8 cellular contexts compared by ENCODE assay signal in the genomic region with DNA sequence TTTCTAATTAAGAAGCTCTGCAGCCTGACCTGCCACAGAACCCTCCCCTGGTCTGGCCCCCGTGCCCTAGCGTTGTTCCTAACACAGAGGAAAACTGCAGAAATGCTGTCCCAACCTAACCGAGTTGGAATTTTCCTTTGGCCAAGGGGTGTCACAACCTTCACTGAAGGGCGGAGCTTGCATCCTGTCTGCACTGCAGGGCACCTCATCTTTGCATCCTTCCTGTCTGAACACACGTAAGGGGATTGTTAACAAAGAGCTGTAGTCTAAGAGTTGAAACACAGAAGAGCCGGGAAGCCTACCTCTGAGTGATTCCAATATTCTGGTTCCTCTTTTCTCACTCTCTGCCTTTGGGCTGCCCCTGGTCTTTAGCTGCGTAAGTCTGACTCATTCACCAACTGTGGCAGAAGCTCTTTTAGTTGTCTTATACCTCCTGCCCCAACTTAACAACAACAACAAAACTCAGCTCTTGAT. TPM values are rescaled to one million over a fixed set of nuclear protein-coding genes. Genes with fewer than 3 reads are reported as not detected.
A peak's percentile ranks its signal among the peaks of the same experiment; 100 is the strongest.
DNase-seq lines count a peak whose midpoint lies in the region; ATAC-seq and TF ChIP-seq lines count a peak whose summit lies in the region.

No MANE protein-coding gene starts in this region.

- peak overlapping the region; percentile 84; the same call in 1 of the 2 replicates for H3K9ac ChIP-seq in iPS-20b (ENCODE audit: low read depth, low read length)

- H3K4me3 ChIP-seq in iPS-20b (ENCODE audit: low read length) (peak overlapping the region; percentile 78; the same call in 1 of the 2 replicates), testis (no peak overlapping the region)

- H3K27ac Mint-ChIP-seq in activated T-cell treated with anti-CD3 and anti-CD28 coated beads, Interleukin-2, amount 50 U/mL, for 24 hours, result peak overlapping the region; percentile 89

- H3K9me3 Mint-ChIP-seq in activated T-cell treated with anti-CD3 and anti-CD28 coated beads, Interleukin-2, amount 50 U/mL, for 24 hours, result no peaks in the 10 kb centered on the region

- peaks cover 5% of the 10 kb centered on the region for H3K36me3 Mint-ChIP-seq in activated T-cell treated with anti-CD3 and anti-CD28 coated beads, Interleukin-2, amount 50 U/mL, for 24 hours (ENCODE audit: low read depth)

- H3K27me3 ChIP-seq in iPS-20b (ENCODE audit: insufficient read depth, low read length), result no peaks in the 10 kb centered on the region
- H3K27me3 ChIP-seq in testis, result no peaks in the 10 kb centered on the region

- no peaks in the 10 kb centered on the region for H3K27me3 Mint-ChIP-seq in activated T-cell treated with anti-CD3 and anti-CD28 coated beads, Interleukin-2, amount 50 U/mL, for 24 hours

- WGBS in adipose tissue, 3 donors, result 14 to 69% (median 15%) methylated on average over 7 of the region's 7 CpGs
- 29 to 35% methylated on average over 7 of the region's 7 CpGs for WGBS in testis, 2 donors

- intact Hi-C loops in testis (cut with DNase I; ENCODE audit: low total_unique reads), result loop anchor here (5.0 kb wide), 1 partner anchor 39 kb away; no protein-coding TSS in a partner anchor

- peaks cover 23% of the 10 kb centered on the region; the same call in 1 of the 2 replicates for H3K4me1 ChIP-seq in iPS-20b (ENCODE audit: insufficient read depth, low read length)
- peaks cover 13% of the 10 kb centered on the region for H3K4me1 ChIP-seq in testis

- ATAC-seq in HG02610 (IDR thresholded peaks at IDR 0.05; ENCODE audit: unreplicated experiment), result peak; percentile 92

- TF ChIP-seq CTCF in testis (IDR thresholded peaks at IDR 0.05), result no peak

- peaks cover 75% of the 10 kb centered on the region for H3K4me1 Mint-ChIP-seq in activated T-cell treated with anti-CD3 and anti-CD28 coated beads, Interleukin-2, amount 50 U/mL, for 24 hours (ENCODE audit: low read depth)

- peak overlapping the region; percentile 44 for H3K27ac ChIP-seq in adipose tissue (ENCODE audit: low read depth, low read length)
- no peak overlapping the region for H3K27ac ChIP-seq in iPS-20b (ENCODE audit: low read length)
- H3K27ac ChIP-seq in substantia nigra (ENCODE audit: low read depth, low read length, poor library complexity, severe bottlenecking), result peak overlapping the region; percentile 93
- H3K27ac ChIP-seq in testis, result no peak overlapping the region

- DNase-seq in activated T-cell treated with anti-CD3 and anti-CD28 coated beads, Interleukin-2, amount 50 U/mL, for 24 hours, result peak; percentile 55
- DNase-seq in activated T-cell treated with anti-CD3 and anti-CD28 coated beads for 4 hours, result no peak
- DNase-seq in NCI-H69 (lab: John Stamatoyannopoulos, UW), result peak; percentile 68
- peak in 5 of 49 donors; percentile 12 to 59 (median 44) for DNase-seq in substantia nigra (lab: John Stamatoyannopoulos, UW)
- DNase-seq in testis, result no peak

- H3K36me3 ChIP-seq in iPS-20b (ENCODE audit: insufficient read depth, low read depth, low read length) (no peaks in the 10 kb centered on the region), testis (ENCODE audit: low read depth, missing control alignments) (no peaks in the 10 kb centered on the region)

- peak overlapping the region; percentile 73 for H3K4me3 Mint-ChIP-seq in activated T-cell treated with anti-CD3 and anti-CD28 coated beads, Interleukin-2, amount 50 U/mL, for 24 hours

- no peak for TF ChIP-seq POLR2A in testis (IDR thresholded peaks at IDR 0.05)

- no peaks in the 10 kb centered on the region for H3K9me3 ChIP-seq in iPS-20b (ENCODE audit: insufficient read depth, low read depth, low read length)
- H3K9me3 ChIP-seq in testis, result no peaks in the 10 kb centered on the region

RNA-seq across cellular contexts. Expression of a gene that starts 1.6 kb away (rescaled TPM):
- polyA plus RNA-seq in adipose tissue (10 to 100 TPM in 2 of 3 donors, 1 to 10 TPM in 1; 4.9 to 45.3 (median 24.4) TPM), testis (ENCODE audit: insufficient read depth, low read depth, low replicate concordance) (49.5 TPM)
- total RNA-seq in testis, result 10 to 100 TPM; 21.8 to 26.6 TPM

RNA-seq across cellular contexts. Expression of a gene that starts 20.0 kb away (rescaled TPM):
- 10 to 100 TPM in 1 of 3 donors, 1 to 10 TPM in 2; 2.7 to 22.0 (median 4.4) TPM for polyA plus RNA-seq in adipose tissue
- total RNA-seq in testis, result 1 to 10 TPM; 1.4 to 2.0 TPM
- 1.6 TPM for polyA plus RNA-seq in testis (ENCODE audit: insufficient read depth, low read depth, low replicate concordance)

RNA-seq across cellular contexts. Expression of a gene that starts 26.2 kb away (rescaled TPM):
- polyA plus RNA-seq in adipose tissue (10 to 100 TPM in 2 of 3 donors, 1 to 10 TPM in 1; 2.0 to 32.5 (median 15.6) TPM), testis (ENCODE audit: insufficient read depth, low read depth, low replicate concordance) (6.0 TPM)
- total RNA-seq in testis, result not detected

RNA-seq across cellular contexts. Expression of a gene that starts 27.2 kb away (rescaled TPM):
- polyA plus RNA-seq in adipose tissue (100 to 1,000 TPM; 100 to 770 (median 580) TPM), testis (ENCODE audit: insufficient read depth, low read depth, low replicate concordance) (116 TPM)
- 10 to 100 TPM; 18.4 to 20.6 TPM for total RNA-seq in testis

RNA-seq across cellular contexts. Expression of a gene that starts 59.4 kb away (rescaled TPM):
- polyA plus RNA-seq in adipose tissue, result 10 to 100 TPM; 21.3 to 37.8 (median 29.8) TPM
- total RNA-seq in testis, result 10 to 100 TPM; 62.7 to 68.5 TPM
- 103 TPM for polyA plus RNA-seq in testis (ENCODE audit: insufficient read depth, low read depth, low replicate concordance)

Comparison
In these comparisons a context has a peak if more than half of its experiments do, and no peak if none do; other contexts are left out.
1. DNase-seq: peak in activated T-cell treated with anti-CD3 and anti-CD28 coated beads, Interleukin-2, amount 50 U/mL, for 24 hours (single experiment) and NCI-H69 (single experiment); none in activated T-cell treated with anti-CD3 and anti-CD28 coated beads for 4 hours (single experiment) and testis (single experiment).
2. H3K27ac ChIP-seq: peak in adipose tissue (single experiment) and substantia nigra (single experiment); none in iPS-20b (single experiment) and testis (0 of 2).